Comparison of ENCODE assay signal across 19 cellular contexts in genomic region chr19:29976151-29976943, GRCh38. TPM values are rescaled to one million over a fixed set of nuclear protein-coding genes. Genes with fewer than 3 reads are reported as not detected.
A peak's percentile ranks its signal among the peaks of the same experiment; 100 is the strongest.
DNase-seq lines count a peak whose midpoint lies in the region; ATAC-seq, FAIRE-seq and TF ChIP-seq lines count a peak whose summit lies in the region.
"Had no signal": no experiment of that assay in that cellular context is flagged by ENCODE, and none has a peak within 500 bp of the region (broad histone marks: within the 10 kb centered on the region; RNA-seq: fewer than 3 reads in every experiment).

No MANE protein-coding gene starts in this region.

- FAIRE-seq in H54 (lab: Jason Lieb, UNC), result peak; percentile 70

- no peak for DNase-seq in CD4-positive, alpha-beta memory T cell
- DNase-seq in H54 (ENCODE audit: insufficient read length, low spot score), result no peak
- peak; percentile 6 for DNase-seq in left kidney (ENCODE audit: low read depth, low spot score)
- DNase-seq in hepatocyte (ENCODE audit: low spot score), result no peak
- DNase-seq: ACHN, C1 segment of cervical spinal cord, DMS79 treated with DMSO at 0.1 percent for 48 hours, Kasumi-1, NCI-H1694 treated with DMSO at 0.1 percent for 48 hours, NCI-H2227 treated with DMSO at 0.1 percent for 48 hours, NCI-H524 treated with DMSO at 0.1 percent for 48 hours, PC-9, T-helper 1 cell had no signal

- H3K4me2 ChIP-seq in hepatocyte, result no peak overlapping the region
- H3K4me2 ChIP-seq: PC-9 had no signal

- H3K27me3 Mint-ChIP-seq in CD4-positive, alpha-beta memory T cell, result no peaks in the 10 kb centered on the region
- H3K27me3 Mint-ChIP-seq in activated T-helper 17 cell treated with anti-CD3 and anti-CD28 coated beads, Interleukin-2, amount 50 U/mL, for 72 hours, result no peaks in the 10 kb centered on the region
- H3K27me3 Mint-ChIP-seq: IgD-negative memory B cell had no signal

- no peak overlapping the region for H3K27ac Mint-ChIP-seq in CD4-positive, alpha-beta memory T cell
- H3K27ac Mint-ChIP-seq in activated T-helper 17 cell treated with anti-CD3 and anti-CD28 coated beads, Interleukin-2, amount 50 U/mL, for 72 hours, result peak overlapping the region; percentile 16
- H3K27ac Mint-ChIP-seq: IgD-negative memory B cell had no signal

- TF ChIP-seq POLR2A in H54 (IDR thresholded peaks at IDR 0.05; ENCODE audit: low read depth, low read length), result no peak

- peaks cover 40% of the 10 kb centered on the region for H4K20me1 ChIP-seq in hepatocyte (ENCODE audit: insufficient read depth, poor library complexity, severe bottlenecking)

- H3K36me3 ChIP-seq in CD4-positive, alpha-beta memory T cell (ENCODE audit: insufficient read depth, low read length), result no peaks in the 10 kb centered on the region
- no peaks in the 10 kb centered on the region for H3K36me3 ChIP-seq in hepatocyte (replicated peaks; ENCODE audit: insufficient read depth, low read depth)

- H3K9me2 ChIP-seq in hepatocyte (replicated peaks; ENCODE audit: insufficient read depth), result no peaks in the 10 kb centered on the region

- H3K79me2 ChIP-seq in hepatocyte, result peaks cover 94% of the 10 kb centered on the region

- peaks cover 37 to 71% (median 57%) of the 10 kb centered on the region in 4 donors for H3K4me1 Mint-ChIP-seq in CD4-positive, alpha-beta memory T cell
- H3K4me1 Mint-ChIP-seq in activated T-helper 17 cell treated with anti-CD3 and anti-CD28 coated beads, Interleukin-2, amount 50 U/mL, for 72 hours, result peaks cover 26% of the 10 kb centered on the region

- H3K9me3 ChIP-seq in CD4-positive, alpha-beta memory T cell (ENCODE audit: control insufficient read depth in 1 of 2, low read length in 2 of 2), result no peaks in the 10 kb centered on the region
- H3K9me3 ChIP-seq in hepatocyte (ENCODE audit: low read depth), result no peaks in the 10 kb centered on the region

- CTCF ChIA-PET in CD4-positive, alpha-beta memory T cell (lab: Charles Lee; ENCODE audit: partially characterized antibody), result interaction anchor here (1.0 to 1.5 kb wide), 3 partner anchors 10 to 22 kb away, joined by 4 to 7 read pairs (median 4); no protein-coding TSS in a partner anchor

- POLR2A ChIA-PET in CD4-positive, alpha-beta memory T cell (lab: Charles Lee; ENCODE audit: partially characterized antibody), result interaction anchor here (1.2 kb wide), 1 partner anchor 35 kb away, joined by 3 read pairs; the partner anchor contains the start of gene URI1

- no peak overlapping the region for H2AFZ ChIP-seq in hepatocyte
- H2AFZ ChIP-seq: PC-9 had no signal

- intact Hi-C loops in CD4-positive, alpha-beta memory T cell (cut with micrococcal nuclease), result no loop called here

- H3K9me3 Mint-ChIP-seq in CD4-positive, alpha-beta memory T cell, result peaks cover 0 to 2% (median 0%) of the 10 kb centered on the region in 8 donors
- H3K9me3 Mint-ChIP-seq in activated T-helper 17 cell treated with anti-CD3 and anti-CD28 coated beads, Interleukin-2, amount 50 U/mL, for 72 hours, result no peaks in the 10 kb centered on the region
- H3K9me3 Mint-ChIP-seq: IgD-negative memory B cell had no signal

- H3K27me3 ChIP-seq in CD4-positive, alpha-beta memory T cell (ENCODE audit: insufficient read depth, low read length), result no peaks in the 10 kb centered on the region
- no peaks in the 10 kb centered on the region for H3K27me3 ChIP-seq in hepatocyte

- peak overlapping the region in 5 of 8 donors; percentile 8 to 47 (median 32) for H3K4me3 Mint-ChIP-seq in CD4-positive, alpha-beta memory T cell
- H3K4me3 Mint-ChIP-seq in activated T-helper 17 cell treated with anti-CD3 and anti-CD28 coated beads, Interleukin-2, amount 50 U/mL, for 72 hours, result no peak overlapping the region
- H3K4me3 Mint-ChIP-seq: IgD-negative memory B cell had no signal

- peak overlapping the region in 1 of 2 donors; percentile 0 for H3K4me3 ChIP-seq in CD4-positive, alpha-beta memory T cell (ENCODE audit: low read length in 2 of 2)
- no peak overlapping the region for H3K4me3 ChIP-seq in hepatocyte
- H3K4me3 ChIP-seq: PC-9 had no signal

- H3K36me3 Mint-ChIP-seq in CD4-positive, alpha-beta memory T cell, result no peaks in the 10 kb centered on the region
- no peaks in the 10 kb centered on the region for H3K36me3 Mint-ChIP-seq in activated T-helper 17 cell treated with anti-CD3 and anti-CD28 coated beads, Interleukin-2, amount 50 U/mL, for 72 hours (ENCODE audit: low read depth)
- H3K36me3 Mint-ChIP-seq: IgD-negative memory B cell had no signal

- peaks cover 64% of the 10 kb centered on the region for H3K4me1 ChIP-seq in CD4-positive, alpha-beta memory T cell (ENCODE audit: insufficient read depth, low read length)
- H3K4me1 ChIP-seq in hepatocyte (ENCODE audit: insufficient read depth), result no peaks in the 10 kb centered on the region

- WGBS in hepatocyte (ENCODE audit: low lambda C conversion rate, missing lambda C conversion rate), result 77% methylated on average over 6 of the region's 6 CpGs

- no peak for TF ChIP-seq CTCF in hepatocyte (IDR thresholded peaks at IDR 0.05; ENCODE audit: poor library complexity)

- no peak for ATAC-seq in activated T-helper 17 cell treated with anti-CD3 and anti-CD28 coated beads, Interleukin-2, amount 50 U/mL, for 72 hours (replicated peaks)
- no peak for ATAC-seq in HG03378 (IDR thresholded peaks at IDR 0.05; ENCODE audit: unreplicated experiment)
- ATAC-seq in GM21367 (IDR thresholded peaks at IDR 0.05; ENCODE audit: unreplicated experiment), result no peak
- ATAC-seq in HG02852 (IDR thresholded peaks at IDR 0.05; ENCODE audit: unreplicated experiment), result no peak

- H3K27ac ChIP-seq in CD4-positive, alpha-beta memory T cell (ENCODE audit: low read depth, low read length), result no peak overlapping the region
- H3K27ac ChIP-seq in hepatocyte, result no peak overlapping the region
- H3K27ac ChIP-seq: HL-60, PC-9 had no signal

RNA-seq across cellular contexts. Expression of gene URI1, which starts 34.3 kb away (rescaled TPM):
- 10 to 100 TPM; 91.7 to 95.0 TPM for total RNA-seq in CD4-positive, alpha-beta memory T cell
- 10 to 100 TPM; 16.6 to 37.7 TPM for polyA plus RNA-seq in CD4-positive, alpha-beta memory T cell
- total RNA-seq in activated T-helper 17 cell treated with anti-CD3 and anti-CD28 coated beads, Interleukin-2, amount 50 U/mL, for 72 hours, result 10 to 100 TPM; 61.8 to 72.8 TPM
- total RNA-seq in hepatocyte, result 63.6 and 66.7 TPM in 2 replicates
- polyA plus RNA-seq in hepatocyte, result 49.6 and 50.0 TPM in 2 replicates
